ENCODE assay signal across 26 cellular contexts in genomic region chr3:72352176-72352575, GRCh38.
A peak's percentile ranks its signal among the peaks of the same experiment; 100 is the strongest.
DNase-seq lines count a peak whose midpoint lies in the region; ATAC-seq, FAIRE-seq and TF ChIP-seq lines count a peak whose summit lies in the region.
"Had no signal": no experiment of that assay in that cellular context is flagged by ENCODE, and none has a peak within 500 bp of the region (broad histone marks: within the 10 kb centered on the region; RNA-seq: fewer than 3 reads in every experiment).

No MANE protein-coding gene starts in this region.

- FAIRE-seq in urothelium cell line (lab: Jason Lieb, UNC) = peak; percentile 13
- FAIRE-seq: A204.1, D721Med, GM12878, GM19239, H54 had no signal

- 90% methylated on average over 5 of the region's 5 CpGs for WGBS in right cardiac atrium

- H3K27me3 ChIP-seq in right atrium auricular region (no peaks in the 10 kb centered on the region), right cardiac atrium (ENCODE audit: control insufficient read depth, insufficient read depth) (no peaks in the 10 kb centered on the region)
- H3K27me3 ChIP-seq: BLaER1 had no signal

- ATAC-seq in activated CD8-positive, alpha-beta memory T cell treated with anti-CD3 and anti-CD28 coated beads, Interleukin-2, amount 10 ng/mL, durations not matched to agents 7 days and 5 days = no peak
- no peak for ATAC-seq in right cardiac atrium
- no peak for ATAC-seq in left lobe of liver
- ATAC-seq in GM21390 (IDR thresholded peaks at IDR 0.05; ENCODE audit: unreplicated experiment) = no peak
- ATAC-seq: CD8-positive, alpha-beta T cell; GM12878 had no signal

- no peak overlapping the region for H3K27ac Mint-ChIP-seq in activated CD8-positive, alpha-beta memory T cell treated with anti-CD3 and anti-CD28 coated beads, Interleukin-2, amount 10 ng/mL, durations not matched to agents 7 days and 5 days
- H3K27ac Mint-ChIP-seq: B cell; CD8-positive, alpha-beta T cell; HFFc6 had no signal

- intact Hi-C loops in right cardiac atrium (cut with DNase I) = no loop called here

- H3K9me3 ChIP-seq in right atrium auricular region (no peaks in the 10 kb centered on the region), right cardiac atrium (ENCODE audit: control insufficient read depth, low read length) (no peaks in the 10 kb centered on the region)
- H3K9me3 ChIP-seq: BLaER1, HAP-1 had no signal

- H3K27me3 Mint-ChIP-seq in activated CD8-positive, alpha-beta memory T cell treated with anti-CD3 and anti-CD28 coated beads, Interleukin-2, amount 10 ng/mL, durations not matched to agents 7 days and 5 days = peaks cover 23% of the 10 kb centered on the region
- H3K27me3 Mint-ChIP-seq: CD4-positive, CD25-positive, alpha-beta regulatory T cell had no signal

- no peaks in the 10 kb centered on the region for H3K36me3 ChIP-seq in right atrium auricular region
- H3K36me3 ChIP-seq: BLaER1, HAP-1 had no signal

- peaks cover 0 to 12% of the 10 kb centered on the region in 2 donors for H3K4me1 ChIP-seq in right atrium auricular region
- H3K4me1 ChIP-seq in right cardiac atrium (ENCODE audit: control insufficient read depth, insufficient read depth, low read length) = peaks cover 5% of the 10 kb centered on the region
- H3K4me1 ChIP-seq: HAP-1 had no signal

- CTCF ChIA-PET in activated CD8-positive, alpha-beta memory T cell treated with anti-CD3 and anti-CD28 coated beads, Interleukin-2, amount 10 ng/mL, durations not matched to agents 7 days and 5 days (lab: Charles Lee) = no interaction called here

- peaks cover 3% of the 10 kb centered on the region for H3K36me3 Mint-ChIP-seq in activated CD8-positive, alpha-beta memory T cell treated with anti-CD3 and anti-CD28 coated beads, Interleukin-2, amount 10 ng/mL, durations not matched to agents 7 days and 5 days
- H3K36me3 Mint-ChIP-seq: CD4-positive, CD25-positive, alpha-beta regulatory T cell; CD8-positive, alpha-beta T cell had no signal

- no peaks in the 10 kb centered on the region for H3K9me3 Mint-ChIP-seq in activated CD8-positive, alpha-beta memory T cell treated with anti-CD3 and anti-CD28 coated beads, Interleukin-2, amount 10 ng/mL, durations not matched to agents 7 days and 5 days (ENCODE audit: low read depth)
- H3K9me3 Mint-ChIP-seq: CD8-positive, alpha-beta T cell; HFFc6 had no signal

- no peak overlapping the region for H3K4me3 Mint-ChIP-seq in activated CD8-positive, alpha-beta memory T cell treated with anti-CD3 and anti-CD28 coated beads, Interleukin-2, amount 10 ng/mL, durations not matched to agents 7 days and 5 days
- H3K4me3 Mint-ChIP-seq: B cell; CD4-positive, CD25-positive, alpha-beta regulatory T cell; CD8-positive, alpha-beta T cell; HFFc6 had no signal

- H3K4me1 Mint-ChIP-seq in activated CD8-positive, alpha-beta memory T cell treated with anti-CD3 and anti-CD28 coated beads, Interleukin-2, amount 10 ng/mL, durations not matched to agents 7 days and 5 days = peaks cover 22% of the 10 kb centered on the region

- DNase-seq in activated CD8-positive, alpha-beta memory T cell treated with anti-CD3 and anti-CD28 coated beads for 24 hours = peak; percentile 47
- no peak for DNase-seq in activated CD8-positive, alpha-beta memory T cell treated with anti-CD3 and anti-CD28 coated beads, Interleukin-2, amount 10 ng/mL, durations not matched to agents 7 days and 5 days
- peak; percentile 13 for DNase-seq in right atrium auricular region (ENCODE audit: low spot score)
- no peak for DNase-seq in right cardiac atrium
- DNase-seq in left lobe of liver (ENCODE audit: low spot score) = peak; percentile 16
- no peak for DNase-seq in urothelium cell line (ENCODE audit: low spot score)
- no peak for DNase-seq in NCI-H2107 (lab: John Stamatoyannopoulos, UW)
- DNase-seq: CD4-positive, CD25-positive, alpha-beta regulatory T cell; CD8-positive, alpha-beta T cell; DMS 273 treated with DMSO at 0.1 percent for 48 hours; DMS79; EL; GDM1; GOT3; HFFc6 had no signal

- H3K4me3 ChIP-seq in right atrium auricular region (no peak overlapping the region), right cardiac atrium (ENCODE audit: low read length) (no peak overlapping the region)
- H3K4me3 ChIP-seq: BLaER1, GM12878, HAP-1 had no signal

- H3K27ac ChIP-seq in right atrium auricular region (no peak overlapping the region), right cardiac atrium (ENCODE audit: low read length) (no peak overlapping the region)
- H3K27ac ChIP-seq: 22Rv1, BLaER1, C4-2B had no signal

- TF ChIP-seq CTCF in right atrium auricular region (IDR thresholded peaks at IDR 0.05) = no peak

Comparison
In these comparisons a context has a peak if more than half of its experiments do, and no peak if none do; other contexts are left out.
1. DNase-seq: peak in activated CD8-positive, alpha-beta memory T cell treated with anti-CD3 and anti-CD28 coated beads for 24 hours (single experiment), right atrium auricular region (single experiment) and left lobe of liver (single experiment); none in activated CD8-positive, alpha-beta memory T cell treated with anti-CD3 and anti-CD28 coated beads, Interleukin-2, amount 10 ng/mL, durations not matched to agents 7 days and 5 days (single experiment), right cardiac atrium (0 of 3), urothelium cell line (single experiment) and NCI-H2107 (single experiment).